ENCODE assay signal across 9 cellular contexts in genomic region chr5:141703133-141703561, GRCh38. TPM values are rescaled to one million over a fixed set of nuclear protein-coding genes. Genes with fewer than 3 reads are reported as not detected.
DNase-seq lines count a peak whose midpoint lies in the region; ATAC-seq and TF ChIP-seq lines count a peak whose summit lies in the region.
"Had no signal": no experiment of that assay in that cellular context is flagged by ENCODE, and none has a peak within 500 bp of the region (broad histone marks: within the 10 kb centered on the region; RNA-seq: fewer than 3 reads in every experiment).

No MANE protein-coding gene starts in this region.

- H3K4me1 ChIP-seq in liver (ENCODE audit: control insufficient read depth in 4 of 4, insufficient read depth in 4 of 4, low read length in 3 of 4) (peaks cover 0 to 13% (median 6%) of the 10 kb centered on the region in 4 donors), suprapubic skin (peaks cover 19% of the 10 kb centered on the region)

- H3K27me3 Mint-ChIP-seq in activated naive CD4-positive, alpha-beta T cell treated with anti-CD3 and anti-CD28 coated beads, Interleukin-2, amount 10 ng/mL, durations not matched to agents 7 days and 5 days: peaks cover 36% of the 10 kb centered on the region

- peak overlapping the region; percentile 47 for H3K27ac Mint-ChIP-seq in activated naive CD4-positive, alpha-beta T cell treated with anti-CD3 and anti-CD28 coated beads, Interleukin-2, amount 10 ng/mL, durations not matched to agents 7 days and 5 days
- H3K27ac Mint-ChIP-seq: activated B cell treated with CpG ODN at 0.5 μM for 24 hours had no signal

- H3K9me3 Mint-ChIP-seq in activated naive CD4-positive, alpha-beta T cell treated with anti-CD3 and anti-CD28 coated beads, Interleukin-2, amount 10 ng/mL, durations not matched to agents 7 days and 5 days: no peaks in the 10 kb centered on the region
- H3K9me3 Mint-ChIP-seq: activated B cell treated with CpG ODN at 0.5 μM for 24 hours had no signal

- peak overlapping the region; percentile 70 for H3K4me3 Mint-ChIP-seq in activated naive CD4-positive, alpha-beta T cell treated with anti-CD3 and anti-CD28 coated beads, Interleukin-2, amount 10 ng/mL, durations not matched to agents 7 days and 5 days
- H3K4me3 Mint-ChIP-seq: activated B cell treated with CpG ODN at 0.5 μM for 24 hours had no signal

- H3K9ac ChIP-seq in liver (ENCODE audit: low read depth in 1 of 2, low read length in 2 of 2): no peak overlapping the region

- H3K36me3 ChIP-seq in liver (ENCODE audit: control insufficient read depth in 4 of 4, insufficient read depth in 3 of 4, low read depth in 1 of 4, low read length in 3 of 4): no peaks in the 10 kb centered on the region
- H3K36me3 ChIP-seq in suprapubic skin: no peaks in the 10 kb centered on the region

- H3K9me3 ChIP-seq in liver (ENCODE audit: control insufficient read depth in 4 of 4, low read length in 3 of 4): no peaks in the 10 kb centered on the region
- H3K9me3 ChIP-seq in suprapubic skin: no peaks in the 10 kb centered on the region

- no peak for TF ChIP-seq RAD21 in liver (IDR thresholded peaks at IDR 0.05)

- no peak for ATAC-seq in GM21515 (IDR thresholded peaks at IDR 0.05; ENCODE audit: unreplicated experiment)

- H3K27me3 ChIP-seq in liver (ENCODE audit: control insufficient read depth in 4 of 4, insufficient read depth in 4 of 4, low read length in 3 of 4) (no peaks in the 10 kb centered on the region), suprapubic skin (peaks cover 34% of the 10 kb centered on the region)

- in situ Hi-C loops in astrocyte of the cerebellum (cut with HindIII; ENCODE audit: low sequenced_read_pairs): no loop called here

- TF ChIP-seq EP300 in suprapubic skin (IDR thresholded peaks at IDR 0.05): no peak

- H3K36me3 Mint-ChIP-seq in activated naive CD4-positive, alpha-beta T cell treated with anti-CD3 and anti-CD28 coated beads, Interleukin-2, amount 10 ng/mL, durations not matched to agents 7 days and 5 days: no peaks in the 10 kb centered on the region

- no peak for TF ChIP-seq CTCF in astrocyte of the cerebellum (IDR thresholded peaks at IDR 0.05; ENCODE audit: low read depth, low read length, missing control alignments)
- TF ChIP-seq CTCF in liver (IDR thresholded peaks at IDR 0.05; ENCODE audit: low read depth, low read length, missing input control): no peak
- no peak for TF ChIP-seq CTCF in suprapubic skin (IDR thresholded peaks at IDR 0.05)

- peaks cover 22% of the 10 kb centered on the region for H3K4me1 Mint-ChIP-seq in activated naive CD4-positive, alpha-beta T cell treated with anti-CD3 and anti-CD28 coated beads, Interleukin-2, amount 10 ng/mL, durations not matched to agents 7 days and 5 days

- TF ChIP-seq POLR2A in suprapubic skin (IDR thresholded peaks at IDR 0.05): no peak

- H3K27ac ChIP-seq in liver (ENCODE audit: low read depth in 1 of 2, low read length in 2 of 2) (no peak overlapping the region), suprapubic skin (no peak overlapping the region)

- 23% methylated on average over 16 of the region's 16 CpGs for WGBS in liver
- WGBS in suprapubic skin: 15% methylated on average over 15 of the region's 16 CpGs

- H3K4me3 ChIP-seq in astrocyte of the cerebellum (ENCODE audit: low read depth, low read length) (peak overlapping the region; percentile 39), liver (ENCODE audit: low read depth in 1 of 3, low read length in 3 of 3) (peak overlapping the region in 2 of 3 donors; percentile 57 to 72), suprapubic skin (peak overlapping the region; percentile 58)

- CTCF ChIA-PET in activated naive CD4-positive, alpha-beta T cell treated with anti-CD3 and anti-CD28 coated beads, Interleukin-2, amount 10 ng/mL, durations not matched to agents 7 days and 5 days (lab: Charles Lee): interaction anchor here (0.7 to 6.9 kb wide), 11 partner anchors 10 to 258 kb away, joined by 3 to 111 read pairs (median 5); partner anchors contain the start of gene PCDH1

- DNase-seq in activated naive CD4-positive, alpha-beta T cell treated with anti-CD3 and anti-CD28 coated beads, Interleukin-2, amount 10 ng/mL, durations not matched to agents 7 days and 5 days: no peak
- DNase-seq in activated naive CD4-positive, alpha-beta T cell treated with anti-CD3 and anti-CD28 coated beads, Interleukin-2, amount 50 U/mL, for 16 hours: no peak
- DNase-seq in astrocyte of the cerebellum (ENCODE audit: low read depth): no peak
- DNase-seq in suprapubic skin (ENCODE audit: low spot score in 2 of 2): no peak
- DNase-seq in foreskin melanocyte: no peak
- DNase-seq in islet precursor cell: no peak

TF ChIP-seq in liver, 16 proteins besides CTCF, POLR2A, EP300 and RAD21:
- TF ChIP-seq FOXA1 (IDR thresholded peaks at IDR 0.05) (no peak), FOXA2 (IDR thresholded peaks at IDR 0.05) (no peak), HNF4A (conservative IDR thresholded peaks at IDR 0.05) (no peak), ZBTB33 (IDR thresholded peaks at IDR 0.05) (no peak), NR2F2 (IDR thresholded peaks at IDR 0.05) (no peak), YY1 (IDR thresholded peaks at IDR 0.05) (no peak), EGR1 (IDR thresholded peaks at IDR 0.05; ENCODE audit: low read depth in 2 of 2) (no peak), MAX (IDR thresholded peaks at IDR 0.05) (no peak), REST (IDR thresholded peaks at IDR 0.05) (no peak), ATF3 (IDR thresholded peaks at IDR 0.05) (no peak), GABPA (IDR thresholded peaks at IDR 0.05 in 1 of 2, conservative IDR thresholded peaks at IDR 0.05 in 1 of 2) (no peak), SP1 (IDR thresholded peaks at IDR 0.05) (no peak), JUND (IDR thresholded peaks at IDR 0.05) (no peak), RXRA (IDR thresholded peaks at IDR 0.05) (no peak), HNF4G (IDR thresholded peaks at IDR 0.05) (no peak), TAF1 (conservative IDR thresholded peaks at IDR 0.05) (no peak)

RNA-seq across cellular contexts. Expression of gene ARAP3, which starts 21.1 kb away (rescaled TPM):
- total RNA-seq in liver: 1 to 10 TPM; 1.9 to 4.7 TPM
- 1 to 10 TPM; 1.6 to 2.3 TPM for polyA plus RNA-seq in liver
- total RNA-seq in suprapubic skin: 1 to 10 TPM; 1.5 to 7.4 (median 4.3) TPM

RNA-seq across cellular contexts. Expression of gene FCHSD1, which starts 51.9 kb away (rescaled TPM):
- total RNA-seq in liver (1 to 10 TPM; 2.4 to 6.4 TPM), suprapubic skin (100 to 1,000 TPM in 2 of 4 donors, 10 to 100 TPM in 2; 40.1 to 117 (median 77.1) TPM)
- polyA plus RNA-seq in liver: 1 to 10 TPM; 1.3 to 2.1 TPM

Comparison
In these comparisons a context has a peak if more than half of its experiments do, and no peak if none do; other contexts are left out.
1. RNA of gene FCHSD1, which starts 51.9 kb away (total RNA-seq): 40.1 to 117 TPM in suprapubic skin; 2.4 to 6.4 TPM in liver; every median in the first group is over 4 times any median in the second.
2. Peak in every context shown above with its lines, with median percentiles within 50 percentile points of each other: H3K4me3 ChIP-seq.